10 cellular contexts compared by ENCODE assay signal in the genomic region with DNA sequence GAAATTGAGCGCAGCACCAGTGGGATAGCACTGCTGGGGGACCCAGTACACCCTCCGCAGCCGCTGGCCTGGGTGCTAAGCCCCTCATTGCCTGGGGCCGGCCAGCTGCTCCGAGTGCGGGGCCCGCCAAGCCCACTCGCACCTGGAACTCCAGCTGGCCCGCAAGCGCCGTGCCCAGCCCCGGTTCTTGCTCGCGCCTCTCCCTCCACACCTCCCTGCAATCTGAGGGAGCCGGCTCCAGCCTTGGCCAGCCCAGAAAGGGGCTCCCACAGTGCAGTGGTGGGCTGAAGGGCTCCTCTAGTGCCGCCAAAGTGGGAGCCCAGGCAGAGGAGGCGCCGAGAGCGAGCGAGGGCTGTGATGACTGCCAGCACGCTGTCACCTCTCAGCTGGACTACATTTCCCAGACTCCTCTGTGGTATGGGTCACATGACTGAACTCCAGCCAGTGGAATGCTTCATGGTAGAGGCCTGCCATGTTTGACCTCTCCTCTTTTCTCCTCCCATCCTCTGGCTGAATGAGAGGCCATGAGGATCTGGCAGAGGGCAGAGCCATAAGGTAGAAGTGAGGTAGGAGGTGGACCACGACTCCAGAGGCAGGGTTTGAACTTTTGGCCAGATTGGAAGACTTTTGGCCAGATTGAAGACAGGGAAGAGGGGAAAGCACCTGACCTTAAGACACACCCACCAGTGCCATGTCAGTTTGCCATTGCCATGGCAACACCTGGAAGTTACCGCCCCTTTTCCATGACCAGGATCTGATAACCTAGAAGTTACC. TPM values are rescaled to one million over a fixed set of nuclear protein-coding genes. Genes with fewer than 3 reads are reported as not detected.
DNase-seq lines count a peak whose midpoint lies in the region; ATAC-seq and TF ChIP-seq lines count a peak whose summit lies in the region.
"Had no signal": no experiment of that assay in that cellular context is flagged by ENCODE, and none has a peak within 500 bp of the region (broad histone marks: within the 10 kb centered on the region; RNA-seq: fewer than 3 reads in every experiment).

No MANE protein-coding gene starts in this region.

- no peak overlapping the region for H3K27ac Mint-ChIP-seq in type B pancreatic cell

- H3K4me3 ChIP-seq in GM12865 (ENCODE audit: low read depth, low read length) (no peak overlapping the region), vagina (no peak overlapping the region)

- TF ChIP-seq CTCF in GM12865 (IDR thresholded peaks at IDR 0.05; ENCODE audit: insufficient read depth, low read depth, low read length, missing control alignments) (no peak), vagina (IDR thresholded peaks at IDR 0.05) (no peak), type B pancreatic cell (conservative IDR thresholded peaks at IDR 0.05) (no peak)

- no peak for ATAC-seq in GM19463 (IDR thresholded peaks at IDR 0.05; ENCODE audit: unreplicated experiment)

- H3K27me3 ChIP-seq in vagina: no peaks in the 10 kb centered on the region

- TF ChIP-seq POLR2A in vagina (IDR thresholded peaks at IDR 0.05): no peak

- no peaks in the 10 kb centered on the region for H3K36me3 ChIP-seq in vagina

- no peaks in the 10 kb centered on the region for H3K9me3 ChIP-seq in vagina

- H3K4me1 ChIP-seq in vagina: peaks cover 8% of the 10 kb centered on the region

- DNase-seq in AG08396 (ENCODE audit: low spot score) (peak; percentile 57), GM12865 (ENCODE audit: low read depth) (peak; percentile 33), SK-N-DZ (ENCODE audit: low spot score) (peak; percentile 71), iPS DF 19.7 (ENCODE audit: low read depth, low spot score) (peak; percentile 50), vagina (ENCODE audit: extremely low spot score in 2 of 2) (no peak), hepatic stellate cell (ENCODE audit: low spot score) (no peak), type B pancreatic cell (ENCODE audit: extremely low spot score, unreplicated experiment) (no peak)

- no peaks in the 10 kb centered on the region for H3K36me3 Mint-ChIP-seq in type B pancreatic cell

- intact Hi-C loops in vagina (cut with DNase I): no loop called here

- peaks cover 27% of the 10 kb centered on the region for H3K4me1 Mint-ChIP-seq in type B pancreatic cell (ENCODE audit: unreplicated experiment)

- H3K27me3 Mint-ChIP-seq in type B pancreatic cell: no peaks in the 10 kb centered on the region

- H3K9me3 Mint-ChIP-seq in type B pancreatic cell: no peaks in the 10 kb centered on the region

- no peak overlapping the region for H3K4me3 Mint-ChIP-seq in type B pancreatic cell

- no peak overlapping the region for H3K27ac ChIP-seq in vagina

RNA-seq across cellular contexts. Expression of a gene that starts 6.2 kb away (rescaled TPM):
- not detected in 2 replicates for polyA plus RNA-seq in SK-N-DZ (2014; cell fraction: cytosol; rRNA removed)
- not detected in 2 replicates for polyA plus RNA-seq in SK-N-DZ (2014; cell fraction: nucleus; rRNA removed)
- total RNA-seq in vagina (not detected), type B pancreatic cell (ENCODE audit: low replicate concordance) (not detected in 2 replicates)
- total RNA-seq: kidney epithelial cell, LHCN-M2 had no signal

RNA-seq across cellular contexts. Expression of a gene that starts 38.4 kb away (rescaled TPM):
- 0.18 TPM in 1 of 2 replicates, not detected in the other for polyA plus RNA-seq in SK-N-DZ (2014; cell fraction: cytosol; rRNA removed)
- polyA plus RNA-seq in SK-N-DZ (2014; cell fraction: nucleus; rRNA removed): not detected in 2 replicates
- total RNA-seq in vagina (84.5 TPM), type B pancreatic cell (ENCODE audit: low replicate concordance) (0.43 and 1.4 TPM in 2 replicates)

Comparison
In these comparisons a context has a peak if more than half of its experiments do, and no peak if none do; other contexts are left out.
1. DNase-seq: peak in AG08396 (single experiment), GM12865 (single experiment), SK-N-DZ (single experiment) and iPS DF 19.7 (single experiment); none in vagina (0 of 2), hepatic stellate cell (single experiment) and type B pancreatic cell (single experiment).
2. RNA of a gene that starts 38.4 kb away (total RNA-seq): 84.5 TPM in vagina (single experiment); 0.43 to 1.4 TPM in type B pancreatic cell; every median in the first group is over 10 times any median in the second.